In genomic region chr5:150149618-150150017, GRCh38 we compare ENCODE assay signal across 21 cellular contexts. TPM values are rescaled to one million over a fixed set of nuclear protein-coding genes. Genes with fewer than 3 reads are reported as not detected.
DNase-seq lines count a peak whose midpoint lies in the region; ATAC-seq and TF ChIP-seq lines count a peak whose summit lies in the region.
"Had no signal": no experiment of that assay in that cellular context is flagged by ENCODE, and none has a peak within 500 bp of the region (broad histone marks: within the 10 kb centered on the region; RNA-seq: fewer than 3 reads in every experiment).

No MANE protein-coding gene starts in this region.

- no peak overlapping the region for H3K4me2 ChIP-seq in trophoblast cell (ENCODE audit: low read length)

- ATAC-seq in heart right ventricle, result no peak
- ATAC-seq in right cardiac atrium, result no peak
- no peak for ATAC-seq in aorta (ENCODE audit: low FRiP score)
- ATAC-seq in GM18517 (IDR thresholded peaks at IDR 0.05; ENCODE audit: unreplicated experiment), result no peak
- no peak for ATAC-seq in GM18858 (IDR thresholded peaks at IDR 0.05; ENCODE audit: unreplicated experiment)

- peak overlapping the region; percentile 38 for H2BK12ac ChIP-seq in trophoblast cell (ENCODE audit: low read length)

- H2AFZ ChIP-seq in trophoblast cell (ENCODE audit: insufficient read depth, low read length, poor library complexity), result no peak overlapping the region

- no peak for TF ChIP-seq CTCF in heart right ventricle (IDR thresholded peaks at IDR 0.05)
- no peak for TF ChIP-seq CTCF in dorsolateral prefrontal cortex (IDR thresholded peaks at IDR 0.05 in 54 of 56, conservative IDR thresholded peaks at IDR 0.05 in 2 of 56; ENCODE audit: low read depth in 1 of 56, partially characterized antibody in 56 of 56)

- H2BK5ac ChIP-seq in trophoblast cell (ENCODE audit: low read depth, low read length, poor library complexity), result no peak overlapping the region

- H3K79me1 ChIP-seq in trophoblast cell (ENCODE audit: low read length), result peaks cover 18% of the 10 kb centered on the region

- peak overlapping the region; percentile 48 to 92 (median 85) for H3K27ac ChIP-seq in heart right ventricle
- H3K27ac ChIP-seq in right cardiac atrium (ENCODE audit: low read length), result no peak overlapping the region
- H3K27ac ChIP-seq in dorsolateral prefrontal cortex, result peak overlapping the region in 45 of 59 donors; percentile 14 to 96 (median 73)
- H3K27ac ChIP-seq in trophoblast cell (ENCODE audit: low read depth, low read length), result no peak overlapping the region
- H3K27ac ChIP-seq in aorta (ENCODE audit: low read depth in 1 of 2, low read length in 2 of 2), result peak overlapping the region; percentile 10 to 35
- H3K27ac ChIP-seq: VCaP had no signal

- H4K91ac ChIP-seq in trophoblast cell (ENCODE audit: low read depth, low read length), result peak overlapping the region; percentile 27

- no peaks in the 10 kb centered on the region for H3K27me3 ChIP-seq in heart right ventricle
- H3K27me3 ChIP-seq in right cardiac atrium (ENCODE audit: control insufficient read depth, insufficient read depth), result no peaks in the 10 kb centered on the region
- no peaks in the 10 kb centered on the region for H3K27me3 ChIP-seq in dorsolateral prefrontal cortex
- no peaks in the 10 kb centered on the region for H3K27me3 ChIP-seq in trophoblast cell (ENCODE audit: insufficient read depth, low read length)
- H3K27me3 ChIP-seq in aorta (ENCODE audit: control insufficient read depth in 1 of 2, insufficient read depth in 2 of 2, low read length in 1 of 2), result no peaks in the 10 kb centered on the region

- no peak overlapping the region for H3K14ac ChIP-seq in trophoblast cell (ENCODE audit: low read length)

- intact Hi-C loops in heart right ventricle (cut with DNase I) (no loop called here), right cardiac atrium (cut with DNase I) (no loop called here), dorsolateral prefrontal cortex (cut with DNase I) (loop anchor here in 1 of 2 donors (10.0 kb wide), 1 partner anchor 295 kb away; the partner anchor contains the start of gene RPS14), aorta (cut with DNase I) (no loop called here)

- H4K12ac ChIP-seq in trophoblast cell (ENCODE audit: low read depth, low read length), result no peak overlapping the region

- H3K9me3 ChIP-seq in heart right ventricle, result no peaks in the 10 kb centered on the region
- no peaks in the 10 kb centered on the region for H3K9me3 ChIP-seq in right cardiac atrium (ENCODE audit: control insufficient read depth, low read length)
- H3K9me3 ChIP-seq in trophoblast cell (ENCODE audit: insufficient read depth, low read depth, low read length), result no peaks in the 10 kb centered on the region
- no peaks in the 10 kb centered on the region for H3K9me3 ChIP-seq in aorta (ENCODE audit: control insufficient read depth, low read length)

- H3K18ac ChIP-seq in trophoblast cell (ENCODE audit: low read length), result no peak overlapping the region

- DNase-seq in heart right ventricle (no peak), right cardiac atrium (no peak), dorsolateral prefrontal cortex (no peak), trophoblast cell (no peak), aorta (no peak), COLO668 (lab: John Stamatoyannopoulos, UW; ENCODE audit: unreplicated experiment) (no peak)
- DNase-seq: activated naive CD4-positive, alpha-beta T cell treated with anti-CD3 and anti-CD28 coated beads for 36 hours; Caco-2; effector CD8-positive, alpha-beta T cell; GDM1; HCEC 1CT; NCI-H774; stimulated activated CD4-positive, alpha-beta T cell treated with anti-CD3 and anti-CD28 coated beads, Interleukin-1b, Interleukin-23, amount 100 ng/mL, for 48 hours; SW 1271 had no signal

- H3K9ac ChIP-seq in trophoblast cell (ENCODE audit: low read length), result no peak overlapping the region

- H3K36me3 ChIP-seq in heart right ventricle, result peaks cover 0 to 28% (median 0%) of the 10 kb centered on the region in 9 donors
- peaks cover 23 to 34% of the 10 kb centered on the region in 2 experiments for H3K36me3 ChIP-seq in trophoblast cell (ENCODE audit: control insufficient read depth in 1 of 2, insufficient read depth in 2 of 2, low read length in 2 of 2)
- H3K36me3 ChIP-seq in aorta (ENCODE audit: control insufficient read depth in 1 of 2, insufficient read depth in 2 of 2, low read length in 1 of 2), result no peaks in the 10 kb centered on the region

- H3K79me2 ChIP-seq in trophoblast cell (ENCODE audit: control insufficient read depth, insufficient read depth, low read length, poor library complexity), result peaks cover 5% of the 10 kb centered on the region

- peaks cover 3 to 58% (median 29%) of the 10 kb centered on the region in 9 donors for H3K4me1 ChIP-seq in heart right ventricle
- no peaks in the 10 kb centered on the region for H3K4me1 ChIP-seq in right cardiac atrium (ENCODE audit: control insufficient read depth, insufficient read depth, low read length)
- peaks cover 16 to 28% of the 10 kb centered on the region in 2 experiments for H3K4me1 ChIP-seq in trophoblast cell (ENCODE audit: control insufficient read depth in 1 of 2, insufficient read depth in 2 of 2, low read length in 2 of 2)
- peaks cover 3% of the 10 kb centered on the region in 2 donors for H3K4me1 ChIP-seq in aorta (ENCODE audit: control insufficient read depth in 1 of 2, insufficient read depth in 2 of 2, low read length in 2 of 2)

- H3K4ac ChIP-seq in trophoblast cell (ENCODE audit: low read depth, low read length), result peak overlapping the region; percentile 36

- H2AK5ac ChIP-seq in trophoblast cell (ENCODE audit: low read length), result peak overlapping the region; percentile 13

- no peak overlapping the region for H3K23ac ChIP-seq in trophoblast cell (ENCODE audit: low read length)

- no peak overlapping the region for H4K8ac ChIP-seq in trophoblast cell (ENCODE audit: low read depth, low read length)

- H3K4me3 ChIP-seq in heart right ventricle (peak overlapping the region in 9 of 10 donors; percentile 14 to 67 (median 60)), right cardiac atrium (ENCODE audit: low read length) (no peak overlapping the region), dorsolateral prefrontal cortex (peak overlapping the region in 29 of 59 donors; percentile 3 to 76 (median 39)), trophoblast cell (ENCODE audit: low read depth, low read length) (no peak overlapping the region), aorta (ENCODE audit: low read length in 2 of 2) (no peak overlapping the region)

- H2BK120ac ChIP-seq in trophoblast cell (ENCODE audit: insufficient read depth, low read length, poor library complexity), result no peak overlapping the region

RNA-seq across cellular contexts. Expression of gene PDGFRB, which starts 6.0 kb away (rescaled TPM):
- 100 to 1,000 TPM in 1 of 10 donors, 10 to 100 TPM in 9; 15.5 to 101 (median 35.9) TPM for total RNA-seq in heart right ventricle
- polyA plus RNA-seq in heart right ventricle, result 10 to 100 TPM; 49.1 to 54.3 TPM
- 10 to 100 TPM; 42.7 to 68.0 (median 46.4) TPM for total RNA-seq in right cardiac atrium
- 24.6 TPM for polyA plus RNA-seq in right cardiac atrium
- total RNA-seq in dorsolateral prefrontal cortex, result 100 to 1,000 TPM in 13 of 120 experiments, 10 to 100 TPM in 107; 34.7 to 209 (median 68.0) TPM
- polyA plus RNA-seq in trophoblast cell (2013), result 91.3 and 93.4 TPM in 2 replicates
- total RNA-seq in aorta, result 100 to 1,000 TPM; 217 to 360 TPM
- polyA plus RNA-seq in aorta, result 100 to 1,000 TPM in 1 of 2 donors, 10 to 100 TPM in 1; 44.0 to 353 TPM
- polyA plus RNA-seq: neural cell had no signal

RNA-seq across cellular contexts. Expression of gene CDX1, which starts 17.0 kb away (rescaled TPM):
- total RNA-seq in heart right ventricle (under 1 TPM in 1 of 10 donors, not detected in 9; 0.32 TPM), right cardiac atrium (under 1 TPM in 1 of 4 donors, not detected in 3; 0.23 TPM), dorsolateral prefrontal cortex (under 1 TPM in 33 of 120 experiments, not detected in 87; 0.23 to 0.90 (median 0.48) TPM), aorta (not detected)
- polyA plus RNA-seq in heart right ventricle (under 1 TPM in 1 of 2 donors, not detected in 1; 0.13 TPM), right cardiac atrium (0.09 TPM), aorta (10 to 100 TPM in 1 of 2 donors, under 1 TPM in 1; 0.69 to 30.2 TPM)
- polyA plus RNA-seq in trophoblast cell (2013), result 9.7 and 11.3 TPM in 2 replicates
- total RNA-seq: activated naive CD4-positive, alpha-beta T cell treated with anti-CD3 and anti-CD28 coated beads for 36 hours; lung microvascular endothelial cell; renal cortical epithelial cell; ureter had no signal
- polyA plus RNA-seq: neural cell had no signal

RNA-seq across cellular contexts. Expression of gene SLC6A7, which starts 40.2 kb away (rescaled TPM):
- total RNA-seq in heart right ventricle (not detected), right cardiac atrium (not detected), dorsolateral prefrontal cortex (10 to 100 TPM; 11.5 to 82.1 (median 47.8) TPM), aorta (not detected)
- polyA plus RNA-seq in heart right ventricle (not detected), right cardiac atrium (not detected), aorta (under 1 TPM; 0.25 to 0.41 TPM)
- polyA plus RNA-seq in trophoblast cell (2013), result 0.01 and 0.03 TPM in 2 replicates
- total RNA-seq: activated naive CD4-positive, alpha-beta T cell treated with anti-CD3 and anti-CD28 coated beads for 36 hours; Caco-2; lung microvascular endothelial cell; renal cortical epithelial cell had no signal

Comparison
In these comparisons a context has a peak if more than half of its experiments do, and no peak if none do; other contexts are left out.
1. H3K27ac ChIP-seq: peak in heart right ventricle (10 of 10), dorsolateral prefrontal cortex (45 of 59) and aorta (2 of 2); none in right cardiac atrium (single experiment) and trophoblast cell (single experiment).
2. H3K4me3 ChIP-seq: peak in heart right ventricle (9 of 10); none in right cardiac atrium (single experiment), trophoblast cell (single experiment) and aorta (0 of 2).
3. RNA of gene SLC6A7, which starts 40.2 kb away (total RNA-seq): 11.5 to 82.1 TPM in dorsolateral prefrontal cortex; not detected in aorta, not detected in right cardiac atrium and not detected in heart right ventricle; every median in the first group is over 10 times any median in the second.